In the genomic region with DNA sequence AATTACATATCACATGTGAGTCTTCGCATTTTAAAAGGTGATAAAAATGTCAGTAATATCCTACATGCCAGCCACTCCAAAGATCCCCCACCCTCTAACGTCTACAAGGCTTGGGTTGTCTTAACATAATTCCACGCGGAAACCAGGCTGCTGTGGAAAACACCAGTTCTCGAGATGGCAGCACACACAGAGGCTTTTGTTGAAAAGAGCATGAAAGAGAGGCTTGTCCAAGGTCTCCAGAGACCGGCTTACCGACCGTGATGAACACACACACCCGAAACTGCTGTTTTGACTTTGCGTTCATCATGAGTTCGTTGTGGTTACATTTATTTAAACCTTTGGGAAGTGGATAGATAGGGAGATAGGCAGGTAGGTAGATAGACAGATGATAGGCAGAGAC, we compare ENCODE assay signal across 28 cellular contexts.
"Had no signal": no experiment of that assay in that cellular context is flagged by ENCODE, and none has a peak within 500 bp of the region (broad histone marks: within the 10 kb centered on the region; RNA-seq: fewer than 3 reads in every experiment).

No MANE protein-coding gene starts in this region.

- H3K4me1 Mint-ChIP-seq: activated B cell treated with CpG ODN at 0.5 μM for 24 hours; activated CD4-positive, alpha-beta T cell treated with anti-CD3 and anti-CD28 coated beads, Interleukin-2, amount 10 ng/mL, durations not matched to agents 24 days and 14 days; activated CD8-positive, alpha-beta memory T cell treated with anti-CD3 and anti-CD28 coated beads, Interleukin-2, amount 10 ng/mL, durations not matched to agents 7 days and 5 days; activated naive CD4-positive, alpha-beta T cell treated with anti-CD3 and anti-CD28 coated beads, Interleukin-2, amount 50 U/mL, for 24 hours; central memory CD8-positive, alpha-beta T cell had no signal

- H3K9me3 ChIP-seq: breast epithelium, Peyer's patch had no signal

- H3K27ac Mint-ChIP-seq: activated B cell treated with CpG ODN at 0.5 μM for 24 hours; activated CD4-positive, alpha-beta T cell treated with anti-CD3 and anti-CD28 coated beads, Interleukin-2, amount 10 ng/mL, durations not matched to agents 24 days and 14 days; activated CD8-positive, alpha-beta memory T cell treated with anti-CD3 and anti-CD28 coated beads, Interleukin-2, amount 10 ng/mL, durations not matched to agents 7 days and 5 days; activated naive CD4-positive, alpha-beta T cell treated with anti-CD3 and anti-CD28 coated beads, Interleukin-2, amount 50 U/mL, for 24 hours; activated T-cell treated with anti-CD3 and anti-CD28 coated beads, Interleukin-2, amount 50 U/mL, for 24 hours; activated T-helper 1 cell treated with anti-CD3 and anti-CD28 coated beads, Interleukin-12 subunit alpha, Interleukin-12 subunit beta, Interleukin-2, Interleukin-4 antibody, amounts not matched to agents 30 ng/mL and 10 ng/mL and 1 ng/mL, durations not matched to agents 14 hours and 24 hours and 36 hours; T-helper 17 cell had no signal

- H3K36me3 Mint-ChIP-seq: activated CD8-positive, alpha-beta memory T cell treated with anti-CD3 and anti-CD28 coated beads, Interleukin-2, amount 10 ng/mL, durations not matched to agents 7 days and 5 days; activated naive CD4-positive, alpha-beta T cell treated with anti-CD3 and anti-CD28 coated beads, Interleukin-2, amount 50 U/mL, for 24 hours had no signal

- H3K27ac ChIP-seq: breast epithelium, Peyer's patch, RWPE1, SJSA1 had no signal

- DNase-seq: activated B cell treated with CpG ODN at 0.5 μM for 24 hours; activated CD4-positive, alpha-beta T cell treated with anti-CD3 and anti-CD28 coated beads for 1 hour; activated CD4-positive, alpha-beta T cell treated with anti-CD3 and anti-CD28 coated beads, Interleukin-2, amount 10 ng/mL, durations not matched to agents 24 days and 14 days; activated CD4-positive, alpha-beta T cell treated with anti-CD3 and anti-CD28 coated beads, Interleukin-2, amount 50 U/mL, for 48 hours; activated CD8-positive, alpha-beta memory T cell treated with anti-CD3 and anti-CD28 coated beads, Interleukin-2, amount 10 ng/mL, durations not matched to agents 7 days and 5 days; activated effector memory CD4-positive, alpha-beta T cell treated with Interleukin-2 at 50 U/mL for 16 hours; activated naive CD4-positive, alpha-beta T cell; activated T-cell treated with anti-CD3 and anti-CD28 coated beads, Interleukin-2, amount 50 U/mL, for 24 hours; aorta; Karpas-422; MM.1S; NCI-H1105; NCI-H1436; NCI-H1694 treated with DMSO at 0.1 percent for 48 hours; NCI-H2029 treated with DMSO at 0.1 percent for 48 hours; NCI-H345; NCI-H510A; NCI-H526 treated with DMSO at 0.1 percent for 48 hours; Right ventricle myocardium superior; T-helper 17 cell; T-helper 9 cell had no signal

- H3K4me1 ChIP-seq: breast epithelium, Peyer's patch, SJSA1 had no signal

- H3K9me3 Mint-ChIP-seq: activated B cell treated with CpG ODN at 0.5 μM for 24 hours; activated CD4-positive, alpha-beta T cell treated with anti-CD3 and anti-CD28 coated beads, Interleukin-2, amount 10 ng/mL, durations not matched to agents 24 days and 14 days; activated naive CD4-positive, alpha-beta T cell treated with anti-CD3 and anti-CD28 coated beads, Interleukin-2, amount 50 U/mL, for 24 hours; activated T-cell treated with anti-CD3 and anti-CD28 coated beads, Interleukin-2, amount 50 U/mL, for 24 hours; activated T-helper 1 cell treated with anti-CD3 and anti-CD28 coated beads, Interleukin-12 subunit alpha, Interleukin-12 subunit beta, Interleukin-2, Interleukin-4 antibody, amounts not matched to agents 30 ng/mL and 10 ng/mL and 1 ng/mL, durations not matched to agents 14 hours and 24 hours and 36 hours; central memory CD8-positive, alpha-beta T cell had no signal

- H3K4me3 ChIP-seq: breast epithelium, Peyer's patch, SJSA1 had no signal

- H3K27me3 ChIP-seq: Peyer's patch, SJSA1 had no signal

- H3K27me3 Mint-ChIP-seq: activated CD8-positive, alpha-beta memory T cell treated with anti-CD3 and anti-CD28 coated beads, Interleukin-2, amount 10 ng/mL, durations not matched to agents 7 days and 5 days; central memory CD8-positive, alpha-beta T cell; T-helper 17 cell had no signal

- H3K36me3 ChIP-seq: breast epithelium, Peyer's patch, SJSA1 had no signal

- H3K4me3 Mint-ChIP-seq: activated B cell treated with CpG ODN at 0.5 μM for 24 hours; activated CD4-positive, alpha-beta T cell treated with anti-CD3 and anti-CD28 coated beads, Interleukin-2, amount 10 ng/mL, durations not matched to agents 24 days and 14 days; activated CD8-positive, alpha-beta memory T cell treated with anti-CD3 and anti-CD28 coated beads, Interleukin-2, amount 10 ng/mL, durations not matched to agents 7 days and 5 days; activated naive CD4-positive, alpha-beta T cell treated with anti-CD3 and anti-CD28 coated beads, Interleukin-2, amount 50 U/mL, for 24 hours; activated T-cell treated with anti-CD3 and anti-CD28 coated beads, Interleukin-2, amount 50 U/mL, for 24 hours; activated T-helper 1 cell treated with anti-CD3 and anti-CD28 coated beads, Interleukin-12 subunit alpha, Interleukin-12 subunit beta, Interleukin-2, Interleukin-4 antibody, amounts not matched to agents 30 ng/mL and 10 ng/mL and 1 ng/mL, durations not matched to agents 14 hours and 24 hours and 36 hours; central memory CD8-positive, alpha-beta T cell; T-helper 17 cell had no signal
